8 cellular contexts compared by ENCODE assay signal in the genomic region with DNA sequence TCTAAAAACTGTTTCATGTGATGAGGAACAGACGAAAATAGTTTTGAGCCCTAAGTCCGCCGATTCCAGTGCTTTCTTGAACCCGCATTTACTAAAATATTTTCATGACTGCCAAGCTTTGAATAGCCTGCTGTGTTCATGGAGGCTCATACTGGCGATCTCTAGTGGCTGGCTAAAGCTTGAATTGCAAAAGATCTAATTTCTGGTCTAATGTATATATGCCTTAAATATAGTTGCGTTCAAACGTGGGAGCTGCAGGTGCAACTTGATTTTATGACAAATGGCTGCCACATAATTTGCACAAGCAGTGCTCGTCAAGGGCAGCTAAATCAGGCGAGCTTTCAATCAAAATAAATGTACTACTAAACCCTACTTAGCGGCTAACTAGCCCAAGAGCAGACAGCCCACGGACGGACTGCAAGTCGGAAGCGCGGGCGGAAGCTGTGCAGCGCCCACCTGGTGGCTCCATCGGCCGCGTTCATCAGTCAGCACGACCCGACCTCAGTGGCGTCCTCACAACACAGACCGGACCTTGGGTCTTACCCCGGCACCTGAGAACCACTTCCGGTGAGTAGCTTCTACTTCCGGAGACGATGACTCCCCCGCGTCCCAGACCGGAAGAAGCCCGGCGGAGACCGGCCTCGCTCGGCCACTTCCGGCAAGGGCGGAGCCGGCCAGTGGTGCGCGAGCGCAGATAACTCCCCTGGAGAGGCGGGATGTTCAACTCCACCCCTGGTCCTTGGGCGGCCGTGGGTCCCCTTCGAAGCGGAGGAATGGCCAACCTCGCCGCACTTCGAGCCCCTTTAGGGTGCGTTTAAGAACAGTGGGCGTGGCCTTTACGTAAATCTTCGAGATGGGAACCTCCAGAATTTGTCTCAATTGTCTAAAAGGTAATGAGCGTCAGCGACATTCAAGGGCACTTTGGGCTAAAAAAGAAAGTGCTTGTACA. TPM values are rescaled to one million over a fixed set of nuclear protein-coding genes. Genes with fewer than 3 reads are reported as not detected.
DNase-seq lines count a peak whose midpoint lies in the region; ATAC-seq and TF ChIP-seq lines count a peak whose summit lies in the region.

No MANE protein-coding gene starts in this region.

- H3K27ac Mint-ChIP-seq in IgD-negative memory B cell, result peak overlapping the region; percentile 87 to 97 (median 92)

- POLR2A ChIA-PET in PC-3 (lab: Charles Lee; ENCODE audit: unreplicated experiment), result interaction anchor here (0.5 to 0.9 kb wide), 10 partner anchors 11 to 294 kb away, joined by 3 to 24 read pairs (median 4); no protein-coding TSS in a partner anchor

- peak; percentile 42; the same call in 1 of the 2 replicates for TF ChIP-seq CTCF in PC-3 (conservative IDR thresholded peaks at IDR 0.05; ENCODE audit: low read depth, low read length)

- H3K27me3 Mint-ChIP-seq in IgD-negative memory B cell, result no peaks in the 10 kb centered on the region
- no peaks in the 10 kb centered on the region for H3K27me3 Mint-ChIP-seq in activated T-cell treated with anti-CD3 and anti-CD28 coated beads, Interleukin-2, amount 50 U/mL, for 4 hours (ENCODE audit: low read depth)

- DNase-seq in DMS53 (lab: John Stamatoyannopoulos, UW) (peak; percentile 99), PC-3 (peak; percentile 97)
- DNase-seq in activated T-cell treated with anti-CD3 and anti-CD28 coated beads, Interleukin-2, amount 50 U/mL, for 4 hours, result peak; percentile 71
- peak; percentile 81 for DNase-seq in stimulated activated CD8-positive, alpha-beta memory T cell treated with anti-CD3 and anti-CD28 coated beads, Interleukin-7, amount 100 ng/mL, for 24 hours (ENCODE audit: low read depth)

- peaks cover 54% of the 10 kb centered on the region for H3K79me2 ChIP-seq in PC-3 (ENCODE audit: low read length)

- peak overlapping the region; percentile 77 for H3K4me3 ChIP-seq in PC-3 (ENCODE audit: low read length)
- peak overlapping the region; percentile 73 to 77 for H3K4me3 ChIP-seq in muscle layer of duodenum (ENCODE audit: low read depth in 1 of 2, low read length in 2 of 2)

- peaks cover 18% of the 10 kb centered on the region for H4K20me1 ChIP-seq in PC-3 (ENCODE audit: low read length)

- H3K27me3 ChIP-seq in PC-3 (ENCODE audit: low read length) (no peaks in the 10 kb centered on the region), muscle layer of duodenum (ENCODE audit: low read depth, low read length) (no peaks in the 10 kb centered on the region)

- peak overlapping the region; percentile 75 for H3K27ac ChIP-seq in PC-3 (ENCODE audit: low read length)
- peak overlapping the region; percentile 84 for H3K27ac ChIP-seq in muscle layer of duodenum (ENCODE audit: low read length)

- ATAC-seq in GM21576 (IDR thresholded peaks at IDR 0.05; ENCODE audit: unreplicated experiment), result peak; percentile 94
- ATAC-seq in PC-3, result peak; percentile 88
- ATAC-seq in activated T-cell treated with anti-CD3 and anti-CD28 coated beads, Interleukin-2, amount 50 U/mL, for 4 hours, result peak; percentile 77
- peak; percentile 89 for ATAC-seq in esophagus mucosa

- H3K9me3 Mint-ChIP-seq in IgD-negative memory B cell, result peaks cover 0 to 3% (median 0%) of the 10 kb centered on the region in 3 donors
- H3K9me3 Mint-ChIP-seq in activated T-cell treated with anti-CD3 and anti-CD28 coated beads, Interleukin-2, amount 50 U/mL, for 4 hours, result no peaks in the 10 kb centered on the region

- peaks cover 52% of the 10 kb centered on the region for H3K4me1 ChIP-seq in PC-3 (ENCODE audit: insufficient read depth, low read length)
- peaks cover 0 to 20% of the 10 kb centered on the region in 2 donors for H3K4me1 ChIP-seq in muscle layer of duodenum (ENCODE audit: control insufficient read depth in 1 of 2, insufficient read depth in 2 of 2, low read length in 2 of 2)

- H3K36me3 Mint-ChIP-seq in IgD-negative memory B cell, result peaks cover 10% of the 10 kb centered on the region
- H3K36me3 Mint-ChIP-seq in activated T-cell treated with anti-CD3 and anti-CD28 coated beads, Interleukin-2, amount 50 U/mL, for 4 hours (ENCODE audit: insufficient read depth), result peaks cover 36% of the 10 kb centered on the region

- BruUV-seq in PC-3 (replicated peaks; lab: Mats Ljungman, UMichigan), result TSS peak; percentile 92

- no peaks in the 10 kb centered on the region for H3K9me2 ChIP-seq in PC-3 (replicated peaks; ENCODE audit: low read length)

- peaks cover 25 to 41% (median 40%) of the 10 kb centered on the region in 3 donors for H3K4me1 Mint-ChIP-seq in IgD-negative memory B cell
- peaks cover 53% of the 10 kb centered on the region for H3K4me1 Mint-ChIP-seq in activated T-cell treated with anti-CD3 and anti-CD28 coated beads, Interleukin-2, amount 50 U/mL, for 4 hours (ENCODE audit: low read depth)

- H3K9me3 ChIP-seq in PC-3 (ENCODE audit: low read length) (no peaks in the 10 kb centered on the region), muscle layer of duodenum (ENCODE audit: control insufficient read depth in 1 of 2, low read length in 2 of 2) (no peaks in the 10 kb centered on the region)

- H3K36me3 ChIP-seq in PC-3 (ENCODE audit: low read depth, low read length) (peaks cover 42% of the 10 kb centered on the region), muscle layer of duodenum (ENCODE audit: control insufficient read depth in 1 of 2, insufficient read depth in 2 of 2, low read length in 2 of 2) (peaks cover 44 to 56% of the 10 kb centered on the region in 2 donors)

- H3K4me2 ChIP-seq in PC-3 (ENCODE audit: low read length), result peak overlapping the region; percentile 94

- peaks cover 16% of the 10 kb centered on the region for H3F3A ChIP-seq in PC-3 (ENCODE audit: low read length, unreplicated experiment)

- H3K4me3 Mint-ChIP-seq in IgD-negative memory B cell, result peak overlapping the region; percentile 91 to 98 (median 96)
- H3K4me3 Mint-ChIP-seq in activated T-cell treated with anti-CD3 and anti-CD28 coated beads, Interleukin-2, amount 50 U/mL, for 4 hours, result peak overlapping the region; percentile 91

- intact Hi-C loops in PC-3 (cut with micrococcal nuclease), result loop anchor here (1.0 to 10.0 kb wide), 6 partner anchors 30 to 886 kb away; a partner anchor contains a TSS

- CTCF ChIA-PET in PC-3 (lab: Charles Lee), result interaction anchor here (0.5 to 1.4 kb wide), 4 partner anchors 80 to 271 kb away, joined by 3 to 14 read pairs (median 4); no protein-coding TSS in a partner anchor

- peak overlapping the region; percentile 75 for H2AFZ ChIP-seq in PC-3 (ENCODE audit: low read length)

- H3K9ac ChIP-seq in PC-3 (ENCODE audit: low read length), result peak overlapping the region; percentile 79

RNA-seq across cellular contexts. Expression of a gene that starts 6.1 kb away (rescaled TPM):
- 4,311 TPM for polyA plus RNA-seq in IgD-negative memory B cell
- total RNA-seq in PC-3 (2014; rRNA removed) (855 and 1,132 TPM in 2 replicates), esophagus mucosa (1,154 TPM)
- total RNA-seq in activated T-cell treated with anti-CD3 and anti-CD28 coated beads, Interleukin-2, amount 50 U/mL, for 4 hours, result 1,000 to 10,000 TPM; 1,340 to 1,866 (median 1,663) TPM

RNA-seq across cellular contexts. Expression of a gene that starts 6.2 kb away (rescaled TPM):
- 0.75 TPM for polyA plus RNA-seq in IgD-negative memory B cell
- 5.5 and 6.6 TPM in 2 replicates for total RNA-seq in PC-3 (2014; rRNA removed)
- total RNA-seq in activated T-cell treated with anti-CD3 and anti-CD28 coated beads, Interleukin-2, amount 50 U/mL, for 4 hours, result 1 to 10 TPM; 4.0 to 8.3 (median 6.7) TPM
- total RNA-seq in esophagus mucosa, result 11.8 TPM

Comparison
In these comparisons a context has a peak if more than half of its experiments do, and no peak if none do; other contexts are left out.
1. Peak in every context shown above with its lines: DNase-seq, ATAC-seq, H3K4me3 ChIP-seq and H3K27ac ChIP-seq.